In genomic region chr1:156282479-156283222, GRCh38 we compare ENCODE assay signal across 1 cellular context.
A peak's percentile ranks its signal among the peaks of the same experiment; 100 is the strongest.
TF ChIP-seq lines count a peak whose summit lies in the region.

Gene SMG5 (minus strand): TSS chr1:156282825. CDS start chr1:156282680, 145 bp downstream.

TF ChIP-seq in HepG2, 621 proteins besides CTCF, POLR2A, EP300 and RAD21 (continued from another document and continues in another):
- TF ChIP-seq PREB (CRISPR knock-in tag; IDR thresholded peaks at IDR 0.05), result no peak
- TF ChIP-seq ZNF225 (CRISPR knock-in tag; IDR thresholded peaks at IDR 0.05), result no peak
- TF ChIP-seq HNF4G (IDR thresholded peaks at IDR 0.05; ENCODE audit: borderline replicate concordance, low read depth, low read length), result 0 out of 2 replicates have a peak, but pooled peaks have one; percentile 22
- TF ChIP-seq HNF4G (CRISPR knock-in tag; IDR thresholded peaks at IDR 0.05; ENCODE audit: borderline replicate concordance, low read depth), result 0 out of 2 replicates have a peak, but pooled peaks have one; percentile 37
- TF ChIP-seq ELF4 (CRISPR knock-in tag; IDR thresholded peaks at IDR 0.05; ENCODE audit: borderline replicate concordance), result peak; percentile 62; the same call in 1 of the 2 replicates
- no peak for TF ChIP-seq RBAK (CRISPR knock-in tag; IDR thresholded peaks at IDR 0.05)
- peak; percentile 83 for TF ChIP-seq ZNF639 (CRISPR knock-in tag; conservative IDR thresholded peaks at IDR 0.05)
- TF ChIP-seq ZFAT (CRISPR knock-in tag; conservative IDR thresholded peaks at IDR 0.05), result no peak
- no peak for TF ChIP-seq RERE (CRISPR knock-in tag; IDR thresholded peaks at IDR 0.05; ENCODE audit: low read depth)
- 0 out of 2 replicates have a peak, but pooled peaks have one; percentile 39 for TF ChIP-seq MYPOP (CRISPR knock-in tag; IDR thresholded peaks at IDR 0.05)
- no peak for TF ChIP-seq ZNF382 (CRISPR knock-in tag; IDR thresholded peaks at IDR 0.05; ENCODE audit: borderline replicate concordance)
- TF ChIP-seq PHF8 (CRISPR knock-in tag; IDR thresholded peaks at IDR 0.05), result peak; percentile 92
- peak; percentile 56; the same call in 1 of the 2 replicates for TF ChIP-seq FOXO1 (CRISPR knock-in tag; IDR thresholded peaks at IDR 0.05)
- TF ChIP-seq TCF7L2 (IDR thresholded peaks at IDR 0.05; ENCODE audit: low read depth, low read length), result no peak
- TF ChIP-seq, protein P1, sequence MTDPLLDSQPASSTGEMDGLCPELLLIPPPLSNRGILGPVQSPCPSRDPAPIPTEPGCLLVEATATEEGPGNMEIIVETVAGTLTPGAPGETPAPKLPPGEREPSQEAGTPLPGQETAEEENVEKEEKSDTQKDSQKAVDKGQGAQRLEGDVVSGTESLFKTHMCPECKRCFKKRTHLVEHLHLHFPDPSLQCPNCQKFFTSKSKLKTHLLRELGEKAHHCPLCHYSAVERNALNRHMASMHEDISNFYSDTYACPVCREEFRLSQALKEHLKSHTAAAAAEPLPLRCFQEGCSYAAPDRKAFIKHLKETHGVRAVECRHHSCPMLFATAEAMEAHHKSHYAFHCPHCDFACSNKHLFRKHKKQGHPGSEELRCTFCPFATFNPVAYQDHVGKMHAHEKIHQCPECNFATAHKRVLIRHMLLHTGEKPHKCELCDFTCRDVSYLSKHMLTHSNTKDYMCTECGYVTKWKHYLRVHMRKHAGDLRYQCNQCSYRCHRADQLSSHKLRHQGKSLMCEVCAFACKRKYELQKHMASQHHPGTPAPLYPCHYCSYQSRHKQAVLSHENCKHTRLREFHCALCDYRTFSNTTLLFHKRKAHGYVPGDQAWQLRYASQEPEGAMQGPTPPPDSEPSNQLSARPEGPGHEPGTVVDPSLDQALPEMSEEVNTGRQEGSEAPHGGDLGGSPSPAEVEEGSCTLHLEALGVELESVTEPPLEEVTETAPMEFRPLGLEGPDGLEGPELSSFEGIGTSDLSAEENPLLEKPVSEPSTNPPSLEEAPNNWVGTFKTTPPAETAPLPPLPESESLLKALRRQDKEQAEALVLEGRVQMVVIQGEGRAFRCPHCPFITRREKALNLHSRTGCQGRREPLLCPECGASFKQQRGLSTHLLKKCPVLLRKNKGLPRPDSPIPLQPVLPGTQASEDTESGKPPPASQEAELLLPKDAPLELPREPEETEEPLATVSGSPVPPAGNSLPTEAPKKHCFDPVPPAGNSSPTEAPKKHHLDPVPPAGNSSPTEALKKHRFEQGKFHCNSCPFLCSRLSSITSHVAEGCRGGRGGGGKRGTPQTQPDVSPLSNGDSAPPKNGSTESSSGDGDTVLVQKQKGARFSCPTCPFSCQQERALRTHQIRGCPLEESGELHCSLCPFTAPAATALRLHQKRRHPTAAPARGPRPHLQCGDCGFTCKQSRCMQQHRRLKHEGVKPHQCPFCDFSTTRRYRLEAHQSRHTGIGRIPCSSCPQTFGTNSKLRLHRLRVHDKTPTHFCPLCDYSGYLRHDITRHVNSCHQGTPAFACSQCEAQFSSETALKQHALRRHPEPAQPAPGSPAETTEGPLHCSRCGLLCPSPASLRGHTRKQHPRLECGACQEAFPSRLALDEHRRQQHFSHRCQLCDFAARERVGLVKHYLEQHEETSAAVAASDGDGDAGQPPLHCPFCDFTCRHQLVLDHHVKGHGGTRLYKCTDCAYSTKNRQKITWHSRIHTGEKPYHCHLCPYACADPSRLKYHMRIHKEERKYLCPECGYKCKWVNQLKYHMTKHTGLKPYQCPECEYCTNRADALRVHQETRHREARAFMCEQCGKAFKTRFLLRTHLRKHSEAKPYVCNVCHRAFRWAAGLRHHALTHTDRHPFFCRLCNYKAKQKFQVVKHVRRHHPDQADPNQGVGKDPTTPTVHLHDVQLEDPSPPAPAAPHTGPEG (CRISPR knock-in tag; IDR thresholded peaks at IDR 0.05), result 0 out of 2 replicates have a peak, but pooled peaks have one; percentile 14
- peak; percentile 88 for TF ChIP-seq SALL2 (CRISPR knock-in tag; IDR thresholded peaks at IDR 0.05)
- TF ChIP-seq EHMT2 (IDR thresholded peaks at IDR 0.05; ENCODE audit: borderline replicate concordance, low read depth, low read length), result no peak
- no peak for TF ChIP-seq HNF1A (IDR thresholded peaks at IDR 0.05; ENCODE audit: low read depth)
- TF ChIP-seq HNF1A (CRISPR knock-in tag; IDR thresholded peaks at IDR 0.05; ENCODE audit: borderline replicate concordance), result peak; percentile 76; the same call in 1 of the 2 replicates
- TF ChIP-seq ZSCAN22 (CRISPR knock-in tag; IDR thresholded peaks at IDR 0.05), result peak; percentile 32; the same call in 1 of the 2 replicates
- TF ChIP-seq, protein P2, sequence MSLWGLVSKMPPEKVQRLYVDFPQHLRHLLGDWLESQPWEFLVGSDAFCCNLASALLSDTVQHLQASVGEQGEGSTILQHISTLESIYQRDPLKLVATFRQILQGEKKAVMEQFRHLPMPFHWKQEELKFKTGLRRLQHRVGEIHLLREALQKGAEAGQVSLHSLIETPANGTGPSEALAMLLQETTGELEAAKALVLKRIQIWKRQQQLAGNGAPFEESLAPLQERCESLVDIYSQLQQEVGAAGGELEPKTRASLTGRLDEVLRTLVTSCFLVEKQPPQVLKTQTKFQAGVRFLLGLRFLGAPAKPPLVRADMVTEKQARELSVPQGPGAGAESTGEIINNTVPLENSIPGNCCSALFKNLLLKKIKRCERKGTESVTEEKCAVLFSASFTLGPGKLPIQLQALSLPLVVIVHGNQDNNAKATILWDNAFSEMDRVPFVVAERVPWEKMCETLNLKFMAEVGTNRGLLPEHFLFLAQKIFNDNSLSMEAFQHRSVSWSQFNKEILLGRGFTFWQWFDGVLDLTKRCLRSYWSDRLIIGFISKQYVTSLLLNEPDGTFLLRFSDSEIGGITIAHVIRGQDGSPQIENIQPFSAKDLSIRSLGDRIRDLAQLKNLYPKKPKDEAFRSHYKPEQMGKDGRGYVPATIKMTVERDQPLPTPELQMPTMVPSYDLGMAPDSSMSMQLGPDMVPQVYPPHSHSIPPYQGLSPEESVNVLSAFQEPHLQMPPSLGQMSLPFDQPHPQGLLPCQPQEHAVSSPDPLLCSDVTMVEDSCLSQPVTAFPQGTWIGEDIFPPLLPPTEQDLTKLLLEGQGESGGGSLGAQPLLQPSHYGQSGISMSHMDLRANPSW (CRISPR knock-in tag; IDR thresholded peaks at IDR 0.05; ENCODE audit: borderline replicate concordance), result no peak
- peak; percentile 75; the same call in 1 of the 2 replicates for TF ChIP-seq ZNF547 (CRISPR knock-in tag; IDR thresholded peaks at IDR 0.05)
- TF ChIP-seq, protein P3, sequence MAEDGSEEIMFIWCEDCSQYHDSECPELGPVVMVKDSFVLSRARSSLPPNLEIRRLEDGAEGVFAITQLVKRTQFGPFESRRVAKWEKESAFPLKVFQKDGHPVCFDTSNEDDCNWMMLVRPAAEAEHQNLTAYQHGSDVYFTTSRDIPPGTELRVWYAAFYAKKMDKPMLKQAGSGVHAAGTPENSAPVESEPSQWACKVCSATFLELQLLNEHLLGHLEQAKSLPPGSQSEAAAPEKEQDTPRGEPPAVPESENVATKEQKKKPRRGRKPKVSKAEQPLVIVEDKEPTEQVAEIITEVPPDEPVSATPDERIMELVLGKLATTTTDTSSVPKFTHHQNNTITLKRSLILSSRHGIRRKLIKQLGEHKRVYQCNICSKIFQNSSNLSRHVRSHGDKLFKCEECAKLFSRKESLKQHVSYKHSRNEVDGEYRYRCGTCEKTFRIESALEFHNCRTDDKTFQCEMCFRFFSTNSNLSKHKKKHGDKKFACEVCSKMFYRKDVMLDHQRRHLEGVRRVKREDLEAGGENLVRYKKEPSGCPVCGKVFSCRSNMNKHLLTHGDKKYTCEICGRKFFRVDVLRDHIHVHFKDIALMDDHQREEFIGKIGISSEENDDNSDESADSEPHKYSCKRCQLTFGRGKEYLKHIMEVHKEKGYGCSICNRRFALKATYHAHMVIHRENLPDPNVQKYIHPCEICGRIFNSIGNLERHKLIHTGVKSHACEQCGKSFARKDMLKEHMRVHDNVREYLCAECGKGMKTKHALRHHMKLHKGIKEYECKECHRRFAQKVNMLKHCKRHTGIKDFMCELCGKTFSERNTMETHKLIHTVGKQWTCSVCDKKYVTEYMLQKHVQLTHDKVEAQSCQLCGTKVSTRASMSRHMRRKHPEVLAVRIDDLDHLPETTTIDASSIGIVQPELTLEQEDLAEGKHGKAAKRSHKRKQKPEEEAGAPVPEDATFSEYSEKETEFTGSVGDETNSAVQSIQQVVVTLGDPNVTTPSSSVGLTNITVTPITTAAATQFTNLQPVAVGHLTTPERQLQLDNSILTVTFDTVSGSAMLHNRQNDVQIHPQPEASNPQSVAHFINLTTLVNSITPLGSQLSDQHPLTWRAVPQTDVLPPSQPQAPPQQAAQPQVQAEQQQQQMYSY (CRISPR knock-in tag; IDR thresholded peaks at IDR 0.05), result peak; percentile 63
